1 cellular context compared by ENCODE assay signal in the genomic region with DNA sequence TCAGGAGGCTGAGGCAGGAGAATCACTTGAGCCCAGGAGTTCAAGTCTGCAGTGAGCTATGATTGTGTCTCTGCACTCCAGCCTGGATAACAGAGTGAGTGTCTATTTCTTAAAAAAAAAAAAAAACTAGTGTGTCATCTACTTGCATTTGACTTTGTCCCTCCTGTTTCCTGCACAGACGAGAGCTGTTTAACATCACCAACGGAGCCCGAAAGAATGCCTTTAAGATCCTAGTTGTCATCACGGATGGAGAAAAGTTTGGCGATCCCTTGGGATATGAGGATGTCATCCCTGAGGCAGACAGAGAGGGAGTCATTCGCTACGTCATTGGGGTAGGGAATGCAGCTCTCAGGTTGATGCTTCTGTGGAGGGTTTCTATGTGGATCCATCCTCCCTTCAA.
TF ChIP-seq lines count a peak whose summit lies in the region.

No MANE protein-coding gene starts in this region.

TF ChIP-seq in GM23338, 12 proteins besides CTCF, POLR2A, EP300 and RAD21 (continued from another document):
- TF ChIP-seq, protein P1, sequence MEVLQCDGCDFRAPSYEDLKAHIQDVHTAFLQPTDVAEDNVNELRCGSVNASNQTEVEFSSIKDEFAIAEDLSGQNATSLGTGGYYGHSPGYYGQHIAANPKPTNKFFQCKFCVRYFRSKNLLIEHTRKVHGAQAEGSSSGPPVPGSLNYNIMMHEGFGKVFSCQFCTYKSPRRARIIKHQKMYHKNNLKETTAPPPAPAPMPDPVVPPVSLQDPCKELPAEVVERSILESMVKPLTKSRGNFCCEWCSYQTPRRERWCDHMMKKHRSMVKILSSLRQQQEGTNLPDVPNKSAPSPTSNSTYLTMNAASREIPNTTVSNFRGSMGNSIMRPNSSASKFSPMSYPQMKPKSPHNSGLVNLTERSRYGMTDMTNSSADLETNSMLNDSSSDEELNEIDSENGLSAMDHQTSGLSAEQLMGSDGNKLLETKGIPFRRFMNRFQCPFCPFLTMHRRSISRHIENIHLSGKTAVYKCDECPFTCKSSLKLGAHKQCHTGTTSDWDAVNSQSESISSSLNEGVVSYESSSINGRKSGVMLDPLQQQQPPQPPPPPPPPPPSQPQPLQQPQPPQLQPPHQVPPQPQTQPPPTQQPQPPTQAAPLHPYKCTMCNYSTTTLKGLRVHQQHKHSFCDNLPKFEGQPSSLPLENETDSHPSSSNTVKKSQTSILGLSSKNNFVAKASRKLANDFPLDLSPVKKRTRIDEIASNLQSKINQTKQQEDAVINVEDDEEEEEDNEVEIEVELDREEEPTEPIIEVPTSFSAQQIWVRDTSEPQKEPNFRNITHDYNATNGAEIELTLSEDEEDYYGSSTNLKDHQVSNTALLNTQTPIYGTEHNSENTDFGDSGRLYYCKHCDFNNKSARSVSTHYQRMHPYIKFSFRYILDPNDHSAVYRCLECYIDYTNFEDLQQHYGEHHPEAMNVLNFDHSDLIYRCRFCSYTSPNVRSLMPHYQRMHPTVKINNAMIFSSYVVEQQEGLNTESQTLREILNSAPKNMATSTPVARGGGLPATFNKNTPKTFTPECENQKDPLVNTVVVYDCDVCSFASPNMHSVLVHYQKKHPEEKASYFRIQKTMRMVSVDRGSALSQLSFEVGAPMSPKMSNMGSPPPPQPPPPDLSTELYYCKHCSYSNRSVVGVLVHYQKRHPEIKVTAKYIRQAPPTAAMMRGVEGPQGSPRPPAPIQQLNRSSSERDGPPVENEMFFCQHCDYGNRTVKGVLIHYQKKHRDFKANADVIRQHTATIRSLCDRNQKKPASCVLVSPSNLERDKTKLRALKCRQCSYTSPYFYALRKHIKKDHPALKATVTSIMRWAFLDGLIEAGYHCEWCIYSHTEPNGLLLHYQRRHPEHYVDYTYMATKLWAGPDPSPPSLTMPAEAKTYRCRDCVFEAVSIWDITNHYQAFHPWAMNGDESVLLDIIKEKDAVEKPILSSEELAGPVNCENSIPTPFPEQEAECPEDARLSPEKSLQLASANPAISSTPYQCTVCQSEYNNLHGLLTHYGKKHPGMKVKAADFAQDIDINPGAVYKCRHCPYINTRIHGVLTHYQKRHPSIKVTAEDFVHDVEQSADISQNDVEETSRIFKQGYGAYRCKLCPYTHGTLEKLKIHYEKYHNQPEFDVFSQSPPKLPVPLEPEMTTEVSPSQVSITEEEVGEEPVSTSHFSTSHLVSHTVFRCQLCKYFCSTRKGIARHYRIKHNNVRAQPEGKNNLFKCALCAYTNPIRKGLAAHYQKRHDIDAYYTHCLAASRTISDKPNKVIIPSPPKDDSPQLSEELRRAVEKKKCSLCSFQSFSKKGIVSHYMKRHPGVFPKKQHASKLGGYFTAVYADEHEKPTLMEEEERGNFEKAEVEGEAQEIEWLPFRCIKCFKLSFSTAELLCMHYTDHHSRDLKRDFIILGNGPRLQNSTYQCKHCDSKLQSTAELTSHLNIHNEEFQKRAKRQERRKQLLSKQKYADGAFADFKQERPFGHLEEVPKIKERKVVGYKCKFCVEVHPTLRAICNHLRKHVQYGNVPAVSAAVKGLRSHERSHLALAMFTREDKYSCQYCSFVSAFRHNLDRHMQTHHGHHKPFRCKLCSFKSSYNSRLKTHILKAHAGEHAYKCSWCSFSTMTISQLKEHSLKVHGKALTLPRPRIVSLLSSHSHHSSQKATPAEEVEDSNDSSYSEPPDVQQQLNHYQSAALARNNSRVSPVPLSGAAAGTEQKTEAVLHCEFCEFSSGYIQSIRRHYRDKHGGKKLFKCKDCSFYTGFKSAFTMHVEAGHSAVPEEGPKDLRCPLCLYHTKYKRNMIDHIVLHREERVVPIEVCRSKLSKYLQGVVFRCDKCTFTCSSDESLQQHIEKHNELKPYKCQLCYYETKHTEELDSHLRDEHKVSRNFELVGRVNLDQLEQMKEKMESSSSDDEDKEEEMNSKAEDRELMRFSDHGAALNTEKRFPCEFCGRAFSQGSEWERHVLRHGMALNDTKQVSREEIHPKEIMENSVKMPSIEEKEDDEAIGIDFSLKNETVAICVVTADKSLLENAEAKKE (CRISPR knock-in tag; IDR thresholded peaks at IDR 0.05) = no peak
TF ChIP-seq in GM23338: peak in this region for 0.
